Comparison of ENCODE assay signal across 8 cellular contexts in genomic region chr21:14027235-14027869, GRCh38.
DNase-seq lines count a peak whose midpoint lies in the region; ATAC-seq and TF ChIP-seq lines count a peak whose summit lies in the region.
"Not testable (repeated sequence)": the region's sequence is repeated elsewhere in the genome, so short reads cannot be mapped to it uniquely, and the experiment has no call there.

No MANE protein-coding gene starts in this region.

- H3K27ac Mint-ChIP-seq in activated B cell treated with CpG ODN at 0.5 μM for 24 hours (peak overlapping the region; percentile 73), immature natural killer cell (peak overlapping the region; percentile 3 to 76 (median 59))

- H3K27me3 Mint-ChIP-seq in activated B cell treated with CpG ODN at 0.5 μM for 24 hours; immature natural killer cell (ENCODE audit: low read depth in 3 of 3): not testable (repeated sequence)

- CTCF ChIA-PET in activated B cell treated with CpG ODN at 0.5 μM for 24 hours (lab: Charles Lee) = not testable (repeated sequence)

- H3K36me3 Mint-ChIP-seq in activated B cell treated with CpG ODN at 0.5 μM for 24 hours (ENCODE audit: low read depth); immature natural killer cell: not testable (repeated sequence)

- ATAC-seq in GM18909 (IDR thresholded peaks at IDR 0.05; ENCODE audit: poor library complexity, unreplicated experiment) (peak; percentile 100), HG03135 (IDR thresholded peaks at IDR 0.05; ENCODE audit: unreplicated experiment) (peak; percentile 100), activated B cell treated with CpG ODN at 0.5 μM for 24 hours (ENCODE audit: low read depth) (peak; percentile 100)

- not testable (repeated sequence) for TF ChIP-seq CTCF in activated B cell treated with CpG ODN at 0.5 μM for 24 hours (IDR thresholded peaks at IDR 0.05)

- not testable (repeated sequence) for H3K9me3 Mint-ChIP-seq in activated B cell treated with CpG ODN at 0.5 μM for 24 hours, immature natural killer cell

- H3K4me1 Mint-ChIP-seq in activated B cell treated with CpG ODN at 0.5 μM for 24 hours = not testable (repeated sequence)
- peaks cover 14 to 26% of the 10 kb centered on the region in 2 donors for H3K4me1 Mint-ChIP-seq in immature natural killer cell

- intact Hi-C loops in activated B cell treated with CpG ODN at 0.5 μM for 24 hours (cut with micrococcal nuclease) = loop anchor here (2.0 to 5.0 kb wide), 2 partner anchors 355 to 1700 kb away; partner anchors contain the start of genes HSPA13 and USP25

- H3K4me3 Mint-ChIP-seq in activated B cell treated with CpG ODN at 0.5 μM for 24 hours = peak overlapping the region; percentile 92
- H3K4me3 Mint-ChIP-seq in immature natural killer cell = peak overlapping the region; percentile 85 to 91 (median 89)

- POLR2A ChIA-PET in activated B cell treated with CpG ODN at 0.5 μM for 24 hours (lab: Charles Lee) = not testable (repeated sequence)

- not testable (repeated sequence) for H3K27ac ChIP-seq in caudate nucleus (ENCODE audit: low read depth, low read length)

- peak; percentile 86 for DNase-seq in AG08395 (ENCODE audit: low spot score)
- peak; percentile 94 for DNase-seq in NCI-H2227 (lab: John Stamatoyannopoulos, UW; ENCODE audit: unreplicated experiment)
- DNase-seq in activated B cell treated with CpG ODN at 0.5 μM for 24 hours = peak; percentile 76
- peak; percentile 31 to 96 (median 85) for DNase-seq in caudate nucleus (lab: John Stamatoyannopoulos, UW)
- peak; percentile 81 to 84 (median 82) for DNase-seq in immature natural killer cell
- peak; percentile 79 for DNase-seq in smooth muscle cell of the brain vasculature (ENCODE audit: low read depth, low spot score)
